In the genomic region with DNA sequence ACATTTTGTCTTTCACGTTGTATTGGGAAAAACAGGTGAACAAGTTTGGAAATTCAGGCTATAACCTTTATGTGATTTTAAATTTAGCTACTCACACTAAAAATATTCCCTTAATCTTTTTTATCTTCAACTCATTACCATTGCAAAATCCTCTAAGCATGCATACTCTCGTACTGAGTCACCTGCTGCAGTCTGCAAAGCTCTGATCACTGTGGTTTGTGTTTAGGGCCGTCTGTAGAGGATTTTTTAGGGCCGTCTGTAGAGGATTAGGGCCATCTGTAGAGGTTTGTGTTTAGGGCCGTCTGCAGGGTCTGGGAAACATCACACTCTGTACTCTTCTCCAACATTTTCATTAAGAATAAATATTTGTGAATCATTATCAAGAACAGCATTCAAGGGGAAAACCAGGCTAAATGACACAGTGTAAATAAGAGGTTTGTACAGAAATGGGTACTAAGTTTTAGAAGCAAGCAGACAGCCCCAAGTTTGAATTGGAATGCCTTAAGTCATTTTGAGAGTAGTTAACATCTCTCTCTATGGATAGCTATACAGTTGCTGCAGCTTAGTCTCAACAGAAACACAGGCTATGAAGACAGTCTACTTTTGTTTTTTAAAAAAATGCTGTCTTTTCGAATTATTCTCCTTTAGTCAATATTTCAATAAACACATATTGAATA, we compare ENCODE assay signal across 8 cellular contexts.
DNase-seq lines count a peak whose midpoint lies in the region; ATAC-seq and TF ChIP-seq lines count a peak whose summit lies in the region.

No MANE protein-coding gene starts in this region.

- 39 to 43% methylated on average over 6 of the region's 6 CpGs for WGBS in upper lobe of left lung, 2 donors

- no peak for TF ChIP-seq EP300 in upper lobe of left lung (IDR thresholded peaks at IDR 0.05)

- TF ChIP-seq CTCF in fibroblast of pulmonary artery (IDR thresholded peaks at IDR 0.05; ENCODE audit: low read length, missing control alignments) (no peak), upper lobe of left lung (IDR thresholded peaks at IDR 0.05) (no peak)

- H3K27me3 ChIP-seq in upper lobe of left lung = no peaks in the 10 kb centered on the region

- ATAC-seq in upper lobe of left lung (ENCODE audit: low FRiP score in 2 of 2) (peak; percentile 43 to 55), HG03108 (IDR thresholded peaks at IDR 0.05; ENCODE audit: unreplicated experiment) (no peak), HG03196 (IDR thresholded peaks at IDR 0.05; ENCODE audit: unreplicated experiment) (no peak)

- H3K4me3 ChIP-seq in fibroblast of pulmonary artery (replicated peaks; ENCODE audit: low read depth, low read length) (no peak overlapping the region), upper lobe of left lung (no peak overlapping the region)

- no peak overlapping the region for H3K27ac ChIP-seq in upper lobe of left lung

- TF ChIP-seq POLR2A in upper lobe of left lung (IDR thresholded peaks at IDR 0.05) = no peak

- peaks cover 0 to 9% (median 2%) of the 10 kb centered on the region in 4 donors for H3K4me1 ChIP-seq in upper lobe of left lung

- no peaks in the 10 kb centered on the region for H3K9me3 ChIP-seq in upper lobe of left lung

- no peaks in the 10 kb centered on the region for H3K36me3 ChIP-seq in upper lobe of left lung

- DNase-seq in NCI-H1694 treated with DMSO at 0.1 percent for 48 hours (lab: John Stamatoyannopoulos, UW) (peak; percentile 20), NCI-H1694 (lab: John Stamatoyannopoulos, UW) (no peak), NCI-H226 (peak; percentile 88), fibroblast of pulmonary artery (ENCODE audit: low read depth) (peak; percentile 90), upper lobe of left lung (no peak)
- DNase-seq in activated CD4-positive, alpha-beta T cell treated with anti-CD3 and anti-CD28 coated beads for 1 hour = no peak

Comparison
In these comparisons a context has a peak if more than half of its experiments do, and no peak if none do; other contexts are left out.
1. DNase-seq: peak in NCI-H1694 treated with DMSO at 0.1 percent for 48 hours (single experiment), NCI-H226 (single experiment) and fibroblast of pulmonary artery (single experiment); none in NCI-H1694 (single experiment), upper lobe of left lung (0 of 2) and activated CD4-positive, alpha-beta T cell treated with anti-CD3 and anti-CD28 coated beads for 1 hour (single experiment).
2. ATAC-seq: peak in upper lobe of left lung (2 of 2); none in HG03108 (single experiment) and HG03196 (single experiment).